ENCODE assay signal across 8 cellular contexts in genomic region chr7:26291699-26292538, GRCh38. TPM values are rescaled to one million over a fixed set of nuclear protein-coding genes. Genes with fewer than 3 reads are reported as not detected.
DNase-seq lines count a peak whose midpoint lies in the region; ATAC-seq and TF ChIP-seq lines count a peak whose summit lies in the region.

Gene SNX10 (plus strand): TSS chr7:26291862. CDS start chr7:26346443, 54,581 bp downstream.

- peaks cover 2% of the 10 kb centered on the region for H3K36me3 Mint-ChIP-seq in activated naive CD4-positive, alpha-beta T cell treated with anti-CD3 and anti-CD28 coated beads for 36 hours (ENCODE audit: low read depth)

- CTCF ChIA-PET in activated naive CD4-positive, alpha-beta T cell treated with anti-CD3 and anti-CD28 coated beads for 36 hours (lab: Charles Lee), result interaction anchor here (0.9 to 2.0 kb wide), 7 partner anchors 10 to 94 kb away, joined by 3 to 9 read pairs (median 5); no protein-coding TSS in a partner anchor

- peak; percentile 13 for TF ChIP-seq CTCF in left ventricle myocardium inferior (IDR thresholded peaks at IDR 0.05; ENCODE audit: borderline replicate concordance)
- peak; percentile 26 to 55 (median 46) for TF ChIP-seq CTCF in uterus (IDR thresholded peaks at IDR 0.05)

- H3K27me3 Mint-ChIP-seq in activated naive CD4-positive, alpha-beta T cell treated with anti-CD3 and anti-CD28 coated beads for 36 hours (ENCODE audit: low read depth), result no peaks in the 10 kb centered on the region

- H3K9me3 ChIP-seq in left ventricle myocardium inferior (replicated peaks) (no peaks in the 10 kb centered on the region), uterus (no peaks in the 10 kb centered on the region)

- peak within 1 kb of the TSS; percentile 88 for H3K4me3 Mint-ChIP-seq in activated naive CD4-positive, alpha-beta T cell treated with anti-CD3 and anti-CD28 coated beads for 36 hours

- TF ChIP-seq EP300 in Ishikawa (IDR thresholded peaks at IDR 0.05; ENCODE audit: borderline replicate concordance), result no peak

- TF ChIP-seq RAD21 in Ishikawa (IDR thresholded peaks at IDR 0.05; ENCODE audit: low read depth), result peak; percentile 37; the same call in 1 of the 2 replicates

- H3K27me3 ChIP-seq in left ventricle myocardium inferior (ENCODE audit: low read depth) (peaks cover 43% of the 10 kb centered on the region), uterus (no peaks in the 10 kb centered on the region)

- no peaks in the 10 kb centered on the region for H3K9me3 Mint-ChIP-seq in activated naive CD4-positive, alpha-beta T cell treated with anti-CD3 and anti-CD28 coated beads for 36 hours

- peak; percentile 79 for ATAC-seq in GM21526 (IDR thresholded peaks at IDR 0.05; ENCODE audit: low FRiP score, unreplicated experiment)

- H3K27ac Mint-ChIP-seq in activated naive CD4-positive, alpha-beta T cell treated with anti-CD3 and anti-CD28 coated beads for 36 hours, result peak within 1 kb of the TSS; percentile 59

- H3K4me1 ChIP-seq in left ventricle myocardium inferior, result peaks cover 7% of the 10 kb centered on the region
- no peaks in the 10 kb centered on the region for H3K4me1 ChIP-seq in uterus

- H3K36me3 ChIP-seq in left ventricle myocardium inferior (no peaks in the 10 kb centered on the region), uterus (no peaks in the 10 kb centered on the region)

- DNase-seq in DMS153 (lab: John Stamatoyannopoulos, UW) (peak; percentile 60), RPMI8226 (peak; percentile 74), left ventricle myocardium inferior (peak; percentile 32), putamen (ENCODE audit: low spot score) (peak; percentile 52), uterus (peak; percentile 51 to 60)
- peak; percentile 78 for DNase-seq in activated naive CD4-positive, alpha-beta T cell treated with anti-CD3 and anti-CD28 coated beads for 36 hours

- H3K27ac ChIP-seq in left ventricle myocardium inferior (replicated peaks) (no peak within 1 kb of the TSS), uterus (peak within 1 kb of the TSS; percentile 27 to 42)

- no peak for TF ChIP-seq POLR2A in uterus (IDR thresholded peaks at IDR 0.05)

- peaks cover 26% of the 10 kb centered on the region for H3K4me1 Mint-ChIP-seq in activated naive CD4-positive, alpha-beta T cell treated with anti-CD3 and anti-CD28 coated beads for 36 hours (ENCODE audit: low read depth)

- H3K4me3 ChIP-seq in left ventricle myocardium inferior (peak within 1 kb of the TSS; percentile 69), uterus (peak within 1 kb of the TSS; percentile 44 to 47)

- intact Hi-C loops in activated naive CD4-positive, alpha-beta T cell treated with anti-CD3 and anti-CD28 coated beads for 36 hours (cut with micrococcal nuclease), result loop anchor here (1.0 to 10.0 kb wide), 7 partner anchors 139 to 1913 kb away; partner anchors contain the start of genes HOXA3, HOXA7 and NFE2L3
- intact Hi-C loops in left ventricle myocardium inferior (cut with micrococcal nuclease) (no loop called here), uterus (cut with DNase I; ENCODE audit: low total_unique reads) (no loop called here)

TF ChIP-seq in Ishikawa, 13 proteins besides CTCF, POLR2A, EP300 and RAD21:
- TF ChIP-seq TCF12 (IDR thresholded peaks at IDR 0.05; ENCODE audit: low read depth), result no peak
- TF ChIP-seq TEAD4 (IDR thresholded peaks at IDR 0.05), result no peak
- TF ChIP-seq MAX (IDR thresholded peaks at IDR 0.05), result peak; percentile 31; the same call in 1 of the 2 replicates
- TF ChIP-seq EGR1 (IDR thresholded peaks at IDR 0.05), result peak; percentile 62
- TF ChIP-seq ZBTB7A (IDR thresholded peaks at IDR 0.05; ENCODE audit: low read depth), result 0 out of 2 replicates have a peak, but pooled peaks have one; percentile 30
- 0 out of 2 replicates have a peak, but pooled peaks have one; percentile 5 for TF ChIP-seq TAF1 (IDR thresholded peaks at IDR 0.05; ENCODE audit: low read depth)

RNA-seq across cellular contexts. Expression of gene SNX10, which starts in this region (rescaled TPM):
- total RNA-seq in activated naive CD4-positive, alpha-beta T cell treated with anti-CD3 and anti-CD28 coated beads for 36 hours, result 10 to 100 TPM; 17.0 to 17.5 TPM
- total RNA-seq in left ventricle myocardium inferior, result 1.1 TPM
- 10 to 100 TPM in 2 of 4 donors, 1 to 10 TPM in 2; 7.7 to 16.8 (median 9.7) TPM for total RNA-seq in uterus
